12 cellular contexts compared by ENCODE assay signal in the genomic region with DNA sequence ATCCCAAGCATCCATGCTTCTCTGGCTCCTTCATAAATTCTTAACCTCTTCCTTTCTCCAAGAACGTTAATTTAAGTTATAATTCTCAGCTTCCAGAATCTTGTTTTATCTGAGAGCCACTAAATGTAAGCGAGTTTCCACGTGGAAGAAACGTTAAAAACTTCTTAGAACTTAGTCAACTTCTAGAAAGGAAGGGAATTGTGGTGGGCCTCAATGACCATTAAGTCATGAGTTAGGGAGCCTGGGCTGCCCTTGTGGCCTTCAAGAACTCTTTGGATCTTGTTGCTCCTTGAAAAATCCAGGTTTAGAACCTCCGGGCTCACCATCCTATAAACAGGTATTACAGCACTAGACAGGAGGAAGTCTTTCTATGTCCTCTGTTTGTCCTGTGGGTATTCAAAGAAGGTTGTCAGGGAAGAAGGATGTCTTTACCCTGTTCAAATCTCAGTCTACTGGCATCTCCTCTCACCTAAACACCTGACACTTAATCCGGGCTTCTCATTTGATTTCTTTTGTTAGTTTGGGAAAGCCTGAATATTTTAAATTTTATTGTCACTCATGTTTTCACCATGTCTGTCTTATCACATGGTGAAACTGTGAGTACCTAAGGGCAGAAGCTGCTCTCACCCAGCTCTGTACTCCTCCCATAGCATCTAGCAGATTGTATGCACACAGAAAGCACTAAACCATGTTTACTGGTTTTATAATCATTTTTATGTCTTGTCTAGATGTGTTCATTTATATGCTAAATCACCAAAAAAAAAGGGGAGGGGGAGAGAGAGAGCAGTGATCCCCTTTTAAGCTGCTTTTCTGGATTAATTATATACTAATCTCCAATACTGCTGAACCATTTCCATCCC. TPM values are rescaled to one million over a fixed set of nuclear protein-coding genes. Genes with fewer than 3 reads are reported as not detected.
DNase-seq lines count a peak whose midpoint lies in the region; ATAC-seq and TF ChIP-seq lines count a peak whose summit lies in the region.
"Had no signal": no experiment of that assay in that cellular context is flagged by ENCODE, and none has a peak within 500 bp of the region (broad histone marks: within the 10 kb centered on the region; RNA-seq: fewer than 3 reads in every experiment).

No MANE protein-coding gene starts in this region.

- H3K4me2 ChIP-seq in osteoblast (ENCODE audit: insufficient read depth, low read length): peak overlapping the region; percentile 56

- peaks cover 77% of the 10 kb centered on the region for H4K20me1 ChIP-seq in osteoblast (ENCODE audit: insufficient read depth, low read length)

- H3K4me3 ChIP-seq in ACC112 (ENCODE audit: low read depth, low read length): peak overlapping the region; percentile 68
- H3K4me3 ChIP-seq in epithelial cell of esophagus (ENCODE audit: low read length): peak overlapping the region; percentile 0
- H3K4me3 ChIP-seq in osteoblast (ENCODE audit: insufficient read depth, low read length): peak overlapping the region; percentile 5
- H3K4me3 ChIP-seq in effector memory CD4-positive, alpha-beta T cell (ENCODE audit: insufficient read depth, low read depth, low read length, poor library complexity, severe bottlenecking): no peak overlapping the region
- H3K4me3 ChIP-seq: upper lobe of left lung had no signal

- H3K9me3 ChIP-seq in osteoblast (ENCODE audit: low read depth, low read length): no peaks in the 10 kb centered on the region
- H3K9me3 ChIP-seq in effector memory CD4-positive, alpha-beta T cell (ENCODE audit: control insufficient read depth, low read length): no peaks in the 10 kb centered on the region
- H3K9me3 ChIP-seq: upper lobe of left lung had no signal

- H3K36me3 ChIP-seq in ACC112 (ENCODE audit: insufficient read depth, low read length): peaks cover 48% of the 10 kb centered on the region
- peaks cover 51% of the 10 kb centered on the region for H3K36me3 ChIP-seq in osteoblast (ENCODE audit: insufficient read depth, low read length)
- no peaks in the 10 kb centered on the region for H3K36me3 ChIP-seq in effector memory CD4-positive, alpha-beta T cell (ENCODE audit: control insufficient read depth, insufficient read depth, low read length)
- H3K36me3 ChIP-seq: upper lobe of left lung had no signal

- no peak overlapping the region for H2AFZ ChIP-seq in ACC112 (ENCODE audit: low read length, unreplicated experiment)
- no peak overlapping the region for H2AFZ ChIP-seq in osteoblast (ENCODE audit: low read length)

- H3K27ac ChIP-seq in ACC112 (ENCODE audit: low read depth, low read length) (peak overlapping the region; percentile 72), osteoblast (ENCODE audit: low read depth, low read length) (peak overlapping the region; percentile 74)
- no peak overlapping the region for H3K27ac ChIP-seq in effector memory CD4-positive, alpha-beta T cell (ENCODE audit: insufficient read depth, low read length, poor library complexity, severe bottlenecking)

- DNase-seq in HT-29 (ENCODE audit: low spot score) (peak; percentile 54), epithelial cell of esophagus (ENCODE audit: low read depth) (peak; percentile 61), osteoblast (ENCODE audit: insufficient read length, low spot score, missing footprints) (no peak), SKM-1 (lab: John Stamatoyannopoulos, UW; ENCODE audit: unreplicated experiment) (no peak), pons (ENCODE audit: low spot score) (no peak)
- no peak for DNase-seq in effector memory CD4-positive, alpha-beta T cell
- DNase-seq: activated CD4-positive, CD25-positive, alpha-beta regulatory T cell treated with anti-CD3 and anti-CD28 coated beads, Interleukin-2, amount 50 U/mL, for 72 hours; activated naive CD8-positive, alpha-beta T cell treated with anti-CD3 and anti-CD28 coated beads, Interleukin-2, amount 10 ng/mL, durations not matched to agents 7 days and 5 days; H7; upper lobe of left lung had no signal

- H3K27me3 ChIP-seq in ACC112 (ENCODE audit: insufficient read depth, low read length) (no peaks in the 10 kb centered on the region), osteoblast (ENCODE audit: insufficient read depth, low read length) (no peaks in the 10 kb centered on the region)
- peaks cover 5% of the 10 kb centered on the region for H3K27me3 ChIP-seq in effector memory CD4-positive, alpha-beta T cell (replicated peaks; ENCODE audit: control insufficient read depth, insufficient read depth, low read length, poor library complexity, severe bottlenecking)

- no peak for TF ChIP-seq CTCF in epithelial cell of esophagus (IDR thresholded peaks at IDR 0.05; ENCODE audit: insufficient read depth, low read depth, low read length, missing control alignments)
- TF ChIP-seq CTCF in osteoblast (IDR thresholded peaks at IDR 0.05; ENCODE audit: extremely low read depth, low read depth, low read length): no peak

- H3K4me1 ChIP-seq in ACC112 (ENCODE audit: control insufficient read depth, insufficient read depth, low read length, unreplicated experiment): peaks cover 79% of the 10 kb centered on the region
- H3K4me1 ChIP-seq in osteoblast (ENCODE audit: insufficient read depth, low read length): peaks cover 85% of the 10 kb centered on the region
- no peaks in the 10 kb centered on the region for H3K4me1 ChIP-seq in effector memory CD4-positive, alpha-beta T cell (ENCODE audit: control insufficient read depth, insufficient read depth, low read length, poor library complexity, severe bottlenecking)

- ATAC-seq in GM18520 (IDR thresholded peaks at IDR 0.05; ENCODE audit: unreplicated experiment): no peak

- peaks cover 100% of the 10 kb centered on the region for H3K79me2 ChIP-seq in ACC112 (ENCODE audit: control insufficient read depth, insufficient read depth, low read length, unreplicated experiment)
- H3K79me2 ChIP-seq in osteoblast (ENCODE audit: insufficient read depth, low read length): peaks cover 100% of the 10 kb centered on the region

RNA-seq across cellular contexts. Expression of gene RND3, which starts 6.3 kb away (rescaled TPM):
- total RNA-seq in HT-29 (2014; rRNA removed; shearing (Covaris generic)): 48.0 and 63.4 TPM in 2 replicates
- 241 and 298 TPM in 2 replicates for total RNA-seq in osteoblast
- total RNA-seq: activated naive CD8-positive, alpha-beta T cell treated with anti-CD3 and anti-CD28 coated beads, Interleukin-2, amount 10 ng/mL, durations not matched to agents 7 days and 5 days had no signal

Comparison
In these comparisons a context has a peak if more than half of its experiments do, and no peak if none do; other contexts are left out.
1. DNase-seq: peak in HT-29 (single experiment) and epithelial cell of esophagus (single experiment); none in osteoblast (single experiment), SKM-1 (single experiment), pons (single experiment) and effector memory CD4-positive, alpha-beta T cell (0 of 3).